ENCODE assay signal across 22 cellular contexts in the genomic region with DNA sequence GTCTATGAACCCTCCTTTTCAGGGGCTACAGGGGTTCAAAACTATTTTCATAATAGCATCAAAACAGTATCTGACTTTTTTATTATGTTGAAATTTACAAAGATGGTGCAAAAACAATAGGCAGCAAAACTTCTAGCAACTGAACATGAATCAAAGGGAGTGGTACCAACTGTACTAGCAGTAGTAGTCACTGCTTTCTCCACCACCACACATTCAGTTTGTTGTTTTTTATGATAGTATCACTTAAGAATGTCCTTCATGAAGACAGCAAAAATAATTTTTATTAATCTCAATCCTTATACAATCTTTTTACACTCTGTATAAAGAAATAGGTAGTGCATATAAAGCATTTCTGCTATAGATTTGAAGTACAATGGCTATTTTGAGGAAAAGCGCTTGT. TPM values are rescaled to one million over a fixed set of nuclear protein-coding genes. Genes with fewer than 3 reads are reported as not detected.
DNase-seq lines count a peak whose midpoint lies in the region; ATAC-seq and TF ChIP-seq lines count a peak whose summit lies in the region.
"Had no signal": no experiment of that assay in that cellular context is flagged by ENCODE, and none has a peak within 500 bp of the region (broad histone marks: within the 10 kb centered on the region; RNA-seq: fewer than 3 reads in every experiment).

No MANE protein-coding gene starts in this region.

- H3K4me3 ChIP-seq in cardiac muscle cell (no peak overlapping the region), fibroblast of the aortic adventitia (ENCODE audit: low read depth, low read length) (no peak overlapping the region), left lung (no peak overlapping the region)
- H3K4me3 ChIP-seq: Peyer's patch had no signal

- TF ChIP-seq CTCF in cardiac muscle cell (IDR thresholded peaks at IDR 0.05; ENCODE audit: low read depth, low read length), result no peak
- TF ChIP-seq CTCF in fibroblast of the aortic adventitia (IDR thresholded peaks at IDR 0.05; ENCODE audit: insufficient read depth, low read length), result no peak
- no peak for TF ChIP-seq CTCF in left lung (IDR thresholded peaks at IDR 0.05)

- no peaks in the 10 kb centered on the region for H3K4me1 ChIP-seq in cardiac muscle cell (ENCODE audit: low read depth)
- H3K4me1 ChIP-seq in left lung, result no peaks in the 10 kb centered on the region
- H3K4me1 ChIP-seq: Peyer's patch had no signal

- intact Hi-C loops in Right ventricle myocardium inferior (cut with DNase I), result no loop called here
- intact Hi-C loops in left lung (cut with DNase I), result no loop called here

- no peak for ATAC-seq in Right ventricle myocardium inferior
- no peak for ATAC-seq in left lung
- ATAC-seq: esophagus mucosa, HCT116 had no signal

- no peaks in the 10 kb centered on the region for H3K27me3 ChIP-seq in cardiac muscle cell
- H3K27me3 ChIP-seq in left lung, result no peaks in the 10 kb centered on the region
- H3K27me3 ChIP-seq: Peyer's patch had no signal

- H3K9me3 ChIP-seq in cardiac muscle cell (ENCODE audit: low read depth) (no peaks in the 10 kb centered on the region), left lung (no peaks in the 10 kb centered on the region)
- H3K9me3 ChIP-seq: Peyer's patch had no signal

- H3K36me3 ChIP-seq in cardiac muscle cell (peaks cover 33% of the 10 kb centered on the region), left lung (peaks cover 0 to 66% of the 10 kb centered on the region in 2 donors)

- peak in 1 of 2 donors; percentile 6 for DNase-seq in cardiac muscle cell (ENCODE audit: low read depth in 1 of 2, low spot score in 1 of 2)
- DNase-seq in Right ventricle myocardium inferior (ENCODE audit: missing footprints), result no peak
- peak; percentile 20 for DNase-seq in astrocyte of the hippocampus (ENCODE audit: low read depth, low spot score)
- peak; percentile 40 for DNase-seq in fibroblast of the aortic adventitia (ENCODE audit: low read depth)
- no peak for DNase-seq in DMS79 treated with DMSO at 0.1 percent for 48 hours (lab: John Stamatoyannopoulos, UW)
- DNase-seq in SHP77 treated with DMSO at 0.1 percent for 48 hours (lab: John Stamatoyannopoulos, UW), result no peak
- DNase-seq in NCI-H446 (lab: John Stamatoyannopoulos, UW), result no peak
- no peak for DNase-seq in left lung
- DNase-seq: activated CD4-positive, alpha-beta memory T cell treated with anti-CD3 and anti-CD28 coated beads, Interleukin-2, amount 10 ng/mL, durations not matched to agents 7 days and 5 days; CD4-positive, alpha-beta memory T cell; cortex of kidney; DMS79; hypothalamus; NCI-H1417; NCI-H2171 treated with DMSO at 0.1 percent for 48 hours; NCI-H82; nephron progenitor cell; Peyer's patch; stimulated activated CD4-positive, alpha-beta T cell treated with anti-CD3 and anti-CD28 coated beads, Interleukin-15, amount 100 ng/mL, for 24 hours; stimulated activated naive CD4-positive, alpha-beta T cell treated with Interleukin-2 at 50 U/mL for 16 hours had no signal

- H3K27ac ChIP-seq in cardiac muscle cell (peak overlapping the region; percentile 15), left lung (no peak overlapping the region)
- H3K27ac ChIP-seq: Peyer's patch had no signal

RNA-seq across cellular contexts. Expression of a gene that starts 47.6 kb away (rescaled TPM):
- total RNA-seq in cardiac muscle cell, result 12.5 and 26.9 TPM in 2 replicates
- 3.3 and 5.0 TPM in 2 replicates for polyA plus RNA-seq in cardiac muscle cell
- total RNA-seq in Right ventricle myocardium inferior, result 28.3 TPM
- 31.0 and 68.1 TPM in 2 replicates for total RNA-seq in fibroblast of the aortic adventitia (ENCODE audit: low replicate concordance)
- 10 to 100 TPM; 63.1 to 65.1 TPM for total RNA-seq in left lung

Comparison
In these comparisons a context has a peak if more than half of its experiments do, and no peak if none do; other contexts are left out.
1. DNase-seq: peak in astrocyte of the hippocampus (single experiment) and fibroblast of the aortic adventitia (single experiment); none in Right ventricle myocardium inferior (single experiment), DMS79 treated with DMSO at 0.1 percent for 48 hours (single experiment), SHP77 treated with DMSO at 0.1 percent for 48 hours (single experiment), NCI-H446 (0 of 2) and left lung (0 of 2).